9 cellular contexts compared by ENCODE assay signal in the genomic region with DNA sequence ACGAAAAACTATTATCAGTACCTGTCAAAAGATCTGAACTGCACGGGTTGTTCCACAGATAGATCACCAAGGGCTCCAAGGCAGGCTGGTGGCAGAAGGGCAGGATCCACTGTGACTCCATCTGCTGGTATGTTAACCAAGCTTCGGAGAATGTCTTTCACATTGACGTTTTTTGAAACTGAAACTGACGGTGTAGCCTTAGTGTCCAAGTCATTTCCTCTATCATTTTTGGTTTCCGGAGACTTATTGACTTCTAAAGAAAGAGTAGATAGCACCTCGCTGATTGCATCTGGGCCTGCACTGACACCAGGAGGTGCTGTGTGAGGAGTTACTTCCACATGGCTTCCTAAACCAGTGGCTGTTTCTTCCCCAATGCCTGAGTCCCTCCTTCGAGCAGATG.
DNase-seq lines count a peak whose midpoint lies in the region; ATAC-seq and TF ChIP-seq lines count a peak whose summit lies in the region.
"Had no signal": no experiment of that assay in that cellular context is flagged by ENCODE, and none has a peak within 500 bp of the region (broad histone marks: within the 10 kb centered on the region; RNA-seq: fewer than 3 reads in every experiment).

No MANE protein-coding gene starts in this region.

- TF ChIP-seq EP300 in gastroesophageal sphincter (IDR thresholded peaks at IDR 0.05): no peak

- no peaks in the 10 kb centered on the region for H3K4me1 ChIP-seq in gastroesophageal sphincter
- H3K4me1 ChIP-seq: heart right ventricle had no signal

- no peak overlapping the region for H3K27ac ChIP-seq in gastroesophageal sphincter

- TF ChIP-seq CTCF in gastroesophageal sphincter (IDR thresholded peaks at IDR 0.05): no peak

- H3K4me3 ChIP-seq in gastroesophageal sphincter: no peak overlapping the region

- H3K36me3 ChIP-seq in gastroesophageal sphincter: peaks cover 0 to 47% of the 10 kb centered on the region in 2 donors

- H3K27me3 ChIP-seq in gastroesophageal sphincter: no peaks in the 10 kb centered on the region
- H3K27me3 ChIP-seq: heart right ventricle had no signal

- ATAC-seq in GM19438 (IDR thresholded peaks at IDR 0.05; ENCODE audit: low read depth, unreplicated experiment) (peak; percentile 93), HG03280 (IDR thresholded peaks at IDR 0.05; ENCODE audit: unreplicated experiment) (peak; percentile 96), esophagus mucosa (no peak), gastroesophageal sphincter (no peak)

- no peaks in the 10 kb centered on the region for H3K9me3 ChIP-seq in gastroesophageal sphincter

- no peak for TF ChIP-seq POLR2A in gastroesophageal sphincter (IDR thresholded peaks at IDR 0.05)

- WGBS in gastroesophageal sphincter (ENCODE audit: low coverage in 1 of 2), 2 donors: 86 to 91% methylated on average over 8 of the region's 8 CpGs

- DNase-seq in activated CD8-positive, alpha-beta memory T cell treated with anti-CD3 and anti-CD28 coated beads, Interleukin-2, amount 50 U/mL, for 24 hours (ENCODE audit: extremely low read depth): peak; percentile 8
- peak; percentile 7 for DNase-seq in stimulated activated CD4-positive, alpha-beta T cell treated with anti-CD3 and anti-CD28 coated beads, Interleukin-4, amount 100 ng/mL, for 1 hour
- DNase-seq in NCI-H2196 treated with DMSO at 0.1 percent for 48 hours (lab: John Stamatoyannopoulos, UW; ENCODE audit: unreplicated experiment): no peak
- no peak for DNase-seq in AML-193 (lab: John Stamatoyannopoulos, UW)
- DNase-seq: heart right ventricle had no signal

Comparison
In these comparisons a context has a peak if more than half of its experiments do, and no peak if none do; other contexts are left out.
1. ATAC-seq: peak in GM19438 (single experiment) and HG03280 (single experiment); none in esophagus mucosa (single experiment) and gastroesophageal sphincter (single experiment).
2. DNase-seq: peak in activated CD8-positive, alpha-beta memory T cell treated with anti-CD3 and anti-CD28 coated beads, Interleukin-2, amount 50 U/mL, for 24 hours (single experiment) and stimulated activated CD4-positive, alpha-beta T cell treated with anti-CD3 and anti-CD28 coated beads, Interleukin-4, amount 100 ng/mL, for 1 hour (single experiment); none in NCI-H2196 treated with DMSO at 0.1 percent for 48 hours (single experiment) and AML-193 (0 of 2).